ENCODE assay signal across 22 cellular contexts in the genomic region with DNA sequence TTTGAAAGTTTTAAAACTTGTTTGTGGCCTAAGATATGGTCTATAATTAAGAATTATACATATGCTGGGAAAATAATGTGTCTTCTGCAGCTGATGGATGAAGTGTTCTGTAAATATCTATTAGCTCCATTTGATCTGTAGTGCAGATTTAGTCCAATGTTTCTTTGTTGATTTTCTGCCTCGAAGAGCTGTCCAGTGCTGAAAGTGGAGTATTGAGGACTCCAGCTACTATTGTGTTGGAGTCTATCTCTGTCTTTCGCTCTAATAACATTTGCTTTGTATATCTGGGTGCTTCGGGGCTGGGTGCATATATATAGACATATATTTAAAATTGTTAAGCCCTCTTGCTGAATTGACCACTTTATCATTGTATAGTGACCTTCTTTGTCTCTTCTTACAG.
DNase-seq lines count a peak whose midpoint lies in the region; ATAC-seq and TF ChIP-seq lines count a peak whose summit lies in the region.
"Had no signal": no experiment of that assay in that cellular context is flagged by ENCODE, and none has a peak within 500 bp of the region (broad histone marks: within the 10 kb centered on the region; RNA-seq: fewer than 3 reads in every experiment).

No MANE protein-coding gene starts in this region.

- WGBS in GM23248 (ENCODE audit: low coverage in 1 of 2, low lambda C conversion rate in 2 of 2, missing lambda C conversion rate in 2 of 2), 2 experiments: 19 to 26% methylated on average over 3 of the region's 3 CpGs

- in situ Hi-C loops in GM23248 (cut with MboI): no loop called here

- no peaks in the 10 kb centered on the region for H3K9me3 ChIP-seq in GM23248 (ENCODE audit: low read depth)
- H3K9me3 ChIP-seq: adrenal gland, Caco-2, esophagus squamous epithelium, thyroid gland had no signal

- ATAC-seq in left lobe of liver (peak; percentile 57), HG03196 (IDR thresholded peaks at IDR 0.05; ENCODE audit: unreplicated experiment) (no peak), HG03159 (IDR thresholded peaks at IDR 0.05; ENCODE audit: unreplicated experiment) (no peak)
- ATAC-seq: naive thymus-derived CD8-positive, alpha-beta T cell had no signal

- H3F3A ChIP-seq in GM23248 (ENCODE audit: insufficient read depth): no peaks in the 10 kb centered on the region

- no peak for TF ChIP-seq CTCF in choroid plexus epithelial cell (conservative IDR thresholded peaks at IDR 0.05; ENCODE audit: low read depth, low read length)

- peak; percentile 29 for DNase-seq in GM23248
- DNase-seq in MV-4-11 (lab: John Stamatoyannopoulos, UW): peak; percentile 15
- DNase-seq in choroid plexus epithelial cell (ENCODE audit: low read depth): peak; percentile 20
- DNase-seq in left lobe of liver (ENCODE audit: low spot score): no peak
- DNase-seq in NCI-H2029 treated with DMSO at 0.1 percent for 48 hours (lab: John Stamatoyannopoulos, UW): no peak
- DNase-seq: activated CD4-positive, alpha-beta T cell treated with anti-CD3 and anti-CD28 coated beads, Interleukin-2, amount 50 U/mL, for 1 hour; activated effector memory CD4-positive, alpha-beta T cell treated with anti-CD3 and anti-CD28 coated beads, Interleukin-2, amount 50 U/mL, for 16 hours; adrenal gland; caudate nucleus; EL; esophagus squamous epithelium; islet precursor cell; naive thymus-derived CD8-positive, alpha-beta T cell; NCI-H187; stimulated activated CD4-positive, alpha-beta T cell treated with anti-CD3 and anti-CD28 coated beads, Interleukin-2, amount 100 ng/mL, for 24 hours; stimulated activated naive CD4-positive, alpha-beta T cell treated with Interleukin-2 at 50 U/mL for 16 hours; T-helper 1 cell; thyroid gland had no signal

- no peaks in the 10 kb centered on the region for H3K79me2 ChIP-seq in GM23248 (ENCODE audit: insufficient read depth)
- H3K79me2 ChIP-seq: parathyroid adenoma had no signal

- no peak overlapping the region for H3K9ac ChIP-seq in GM23248
- H3K9ac ChIP-seq: parathyroid adenoma had no signal

- H3K27me3 ChIP-seq in GM23248 (replicated peaks; ENCODE audit: insufficient read depth): no peaks in the 10 kb centered on the region
- H3K27me3 ChIP-seq: adrenal gland, esophagus squamous epithelium, thyroid gland had no signal

- no peak overlapping the region for H2AFZ ChIP-seq in GM23248
- H2AFZ ChIP-seq: parathyroid adenoma had no signal

- no peaks in the 10 kb centered on the region for H4K20me1 ChIP-seq in GM23248 (ENCODE audit: insufficient read depth)

- H3K36me3 ChIP-seq in GM23248 (ENCODE audit: low read depth): no peaks in the 10 kb centered on the region
- H3K36me3 ChIP-seq: adrenal gland, esophagus squamous epithelium, thyroid gland had no signal

- no peak overlapping the region for H3K4me3 ChIP-seq in GM23248
- no peak overlapping the region for H3K4me3 ChIP-seq in choroid plexus epithelial cell (ENCODE audit: low read depth, low read length)
- H3K4me3 ChIP-seq: adrenal gland, esophagus squamous epithelium, thyroid gland had no signal

- no peaks in the 10 kb centered on the region for H3K9me2 ChIP-seq in GM23248 (ENCODE audit: insufficient read depth)

- H3K4me2 ChIP-seq in GM23248 (ENCODE audit: unreplicated experiment): no peak overlapping the region

- H3K27ac ChIP-seq in GM23248: no peak overlapping the region
- H3K27ac ChIP-seq: adrenal gland, esophagus squamous epithelium, parathyroid adenoma, thyroid gland had no signal

- no peaks in the 10 kb centered on the region for H3K4me1 ChIP-seq in GM23248 (ENCODE audit: insufficient read depth)
- H3K4me1 ChIP-seq: adrenal gland, Caco-2, esophagus squamous epithelium, parathyroid adenoma, thyroid gland had no signal

Comparison
In these comparisons a context has a peak if more than half of its experiments do, and no peak if none do; other contexts are left out.
1. DNase-seq: peak in GM23248 (single experiment), MV-4-11 (single experiment) and choroid plexus epithelial cell (single experiment); none in left lobe of liver (single experiment) and NCI-H2029 treated with DMSO at 0.1 percent for 48 hours (single experiment).